In genomic region chr14:87148655-87149054, GRCh38 we compare ENCODE assay signal across 1 cellular context.
TF ChIP-seq lines count a peak whose summit lies in the region.

No MANE protein-coding gene starts in this region.

TF ChIP-seq in IMR-90, 13 proteins besides CTCF, POLR2A, EP300 and RAD21 (continued from another document):
- TF ChIP-seq BHLHE40 (IDR thresholded peaks at IDR 0.05; ENCODE audit: low read depth, low read length) (no peak), ELK1 (IDR thresholded peaks at IDR 0.05; ENCODE audit: borderline replicate concordance, low read depth, low read length) (no peak), MAFK (IDR thresholded peaks at IDR 0.05; ENCODE audit: low read depth, low read length) (no peak), RCOR1 (IDR thresholded peaks at IDR 0.05; ENCODE audit: insufficient replicate concordance, low read length) (no peak), CHD1 (IDR thresholded peaks at IDR 0.05; ENCODE audit: low read depth, low read length) (no peak), MXI1 (IDR thresholded peaks at IDR 0.05; ENCODE audit: borderline replicate concordance, low read depth, low read length) (no peak), NFE2L2 (IDR thresholded peaks at IDR 0.05; ENCODE audit: low read depth, low read length) (no peak)
